1 cellular context compared by ENCODE assay signal in the genomic region with DNA sequence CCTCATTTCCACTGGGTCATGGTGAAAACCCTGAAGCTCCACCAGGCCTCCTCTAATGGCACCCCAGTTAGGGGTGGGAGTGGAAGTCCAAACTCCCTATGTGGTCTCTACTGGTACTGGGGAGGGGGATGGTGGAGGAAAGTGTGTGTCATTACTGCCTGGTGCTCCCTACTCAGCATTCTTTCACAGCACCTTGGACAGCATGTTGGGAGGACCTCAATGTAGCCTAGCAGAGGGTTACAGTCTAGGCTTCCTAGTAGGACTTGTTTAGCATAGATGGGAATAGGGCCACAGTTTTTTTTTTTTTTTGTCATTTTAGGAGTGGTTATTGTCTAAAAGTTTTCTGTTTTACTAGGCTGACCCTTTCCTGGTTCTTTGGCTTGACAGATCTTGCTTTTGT.
TF ChIP-seq lines count a peak whose summit lies in the region.

No MANE protein-coding gene starts in this region.

TF ChIP-seq in Ishikawa, 13 proteins besides CTCF, POLR2A, EP300 and RAD21 (continued from another document):
- TF ChIP-seq ZBTB7A (IDR thresholded peaks at IDR 0.05; ENCODE audit: low read depth), result no peak
